39 cellular contexts compared by ENCODE assay signal in the genomic region with DNA sequence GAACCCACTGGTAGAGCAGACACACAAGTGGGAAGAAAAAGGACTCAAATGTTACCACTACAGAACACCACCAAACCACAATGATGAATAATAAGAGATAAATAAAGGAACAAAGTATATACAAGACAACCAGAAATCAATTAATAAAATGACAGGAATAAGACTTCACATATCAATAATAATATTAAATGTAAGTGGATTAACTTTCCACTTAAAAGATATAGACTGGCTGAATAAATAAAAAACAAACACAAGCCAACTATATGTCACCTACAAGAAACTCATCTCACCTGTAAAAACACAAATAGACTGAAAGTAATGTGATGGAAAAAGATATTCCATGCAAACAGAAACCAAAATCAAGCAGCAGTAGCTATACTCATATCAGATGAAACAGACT. TPM values are rescaled to one million over a fixed set of nuclear protein-coding genes. Genes with fewer than 3 reads are reported as not detected.
"Had no signal": no experiment of that assay in that cellular context is flagged by ENCODE, and none has a peak within 500 bp of the region (broad histone marks: within the 10 kb centered on the region; RNA-seq: fewer than 3 reads in every experiment).

No MANE protein-coding gene starts in this region.

- H3K4me3 ChIP-seq: MG63 had no signal

- H3K27me3 ChIP-seq: MG63 had no signal

- H3K36me3 ChIP-seq: MG63 had no signal

- DNase-seq: Kasumi-1, MG63, MM.1S, MV-4-11, NCI-H1048, NCI-H1092, NCI-H1092 treated with DMSO at 0.1 percent for 48 hours, NCI-H1105, NCI-H1105 treated with DMSO at 0.1 percent for 48 hours, NCI-H1417, NCI-H1417 treated with DMSO at 0.1 percent for 48 hours, NCI-H1436, NCI-H1436 treated with DMSO at 0.1 percent for 48 hours, NCI-H146, NCI-H1694, NCI-H1694 treated with DMSO at 0.1 percent for 48 hours, NCI-H187, NCI-H187 treated with DMSO at 0.1 percent for 48 hours, NCI-H1930, NCI-H2029, NCI-H2029 treated with DMSO at 0.1 percent for 48 hours, NCI-H2081, NCI-H2081 treated with DMSO at 0.1 percent for 48 hours, NCI-H2107, NCI-H2171, NCI-H2171 treated with DMSO at 0.1 percent for 48 hours, NCI-H2227 treated with DMSO at 0.1 percent for 48 hours, NCI-H226, NCI-H345, NCI-H446, NCI-H446 treated with DMSO at 0.1 percent for 48 hours, NCI-H510A, NCI-H510A treated with DMSO at 0.1 percent for 48 hours, NCI-H524, NCI-H524 treated with DMSO at 0.1 percent for 48 hours, NCI-H526 had no signal

RNA-seq across cellular contexts. Expression of a gene that starts 6.9 kb away (rescaled TPM):
- total RNA-seq: LHCN-M2, MCF 10A, NCI-H460 had no signal
